Comparison of ENCODE assay signal across 8 cellular contexts in the genomic region with DNA sequence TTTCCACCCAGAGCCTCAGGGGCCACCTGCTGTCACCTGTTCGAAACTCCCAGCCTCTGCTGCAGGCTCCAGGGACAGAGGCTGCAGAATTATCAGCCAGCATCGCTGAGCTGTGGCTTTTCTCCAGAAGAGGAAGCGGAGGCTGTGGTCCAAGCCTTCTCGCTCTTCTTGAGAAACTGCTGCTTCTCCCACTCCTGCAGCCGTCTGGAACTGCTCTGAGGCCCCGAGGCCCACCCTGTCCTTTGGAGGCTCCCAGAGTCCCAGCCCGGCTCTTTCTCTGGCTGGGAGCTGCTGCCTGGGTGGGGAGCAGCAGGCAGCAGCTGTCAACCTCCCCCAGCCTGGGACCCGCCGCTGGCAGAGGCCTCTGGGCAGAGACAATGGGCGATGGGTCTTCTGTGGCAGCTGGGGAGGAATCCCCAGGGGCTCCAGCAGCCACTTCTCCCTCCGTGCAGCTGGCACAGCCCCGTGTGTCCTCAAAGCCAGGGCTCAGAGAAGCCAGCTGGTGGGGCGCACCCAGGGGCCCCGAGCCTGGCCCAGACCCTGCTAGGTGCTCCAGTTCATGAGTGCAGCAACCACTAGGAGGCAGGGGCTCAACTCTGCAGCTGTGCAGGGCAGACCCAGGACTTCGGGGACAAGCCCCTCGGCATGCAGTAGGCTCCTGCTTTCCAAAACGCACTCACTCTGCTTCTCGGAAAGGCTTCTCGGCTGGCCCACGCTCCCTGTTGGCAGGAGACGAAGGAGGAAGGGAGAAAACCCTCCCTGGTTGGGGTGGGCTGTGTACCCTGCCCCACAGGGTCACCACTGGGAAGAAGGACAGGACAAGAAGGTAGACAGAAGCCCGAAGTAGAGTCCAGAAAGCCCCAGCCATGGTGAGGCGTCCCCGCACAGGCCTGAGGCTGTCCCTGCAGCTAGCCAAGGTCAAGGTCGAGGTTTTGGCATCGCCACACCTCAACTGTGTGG. TPM values are rescaled to one million over a fixed set of nuclear protein-coding genes. Genes with fewer than 3 reads are reported as not detected.
A peak's percentile ranks its signal among the peaks of the same experiment; 100 is the strongest.
DNase-seq lines count a peak whose midpoint lies in the region; ATAC-seq and TF ChIP-seq lines count a peak whose summit lies in the region.

No MANE protein-coding gene starts in this region.

- intact Hi-C loops in OCI-LY7 (cut with micrococcal nuclease; ENCODE audit: unreplicated experiment) (loop anchor here (1.0 kb wide), 3 partner anchors 32 to 68 kb away; no protein-coding TSS in a partner anchor), dorsolateral prefrontal cortex (cut with DNase I) (no loop called here)

- H3K79me2 ChIP-seq in DND-41 (ENCODE audit: insufficient read depth, low read length), result no peaks in the 10 kb centered on the region
- H3K79me2 ChIP-seq in OCI-LY7 (ENCODE audit: insufficient read depth, low read depth, low read length), result no peaks in the 10 kb centered on the region
- no peaks in the 10 kb centered on the region for H3K79me2 ChIP-seq in smooth muscle cell (ENCODE audit: low read depth)

- H3K4me1 ChIP-seq in DND-41 (ENCODE audit: insufficient read depth, low read length) (peaks cover 23% of the 10 kb centered on the region), OCI-LY7 (ENCODE audit: insufficient read depth, low read length, poor library complexity, severe bottlenecking) (peaks cover 33% of the 10 kb centered on the region), smooth muscle cell (ENCODE audit: low read depth) (no peaks in the 10 kb centered on the region)

- POLR2A ChIA-PET in OCI-LY7 (lab: Charles Lee), result interaction anchor here (0.5 to 1.4 kb wide), 8 partner anchors 10 to 1482 kb away, joined by 3 to 5 read pairs (median 3); no protein-coding TSS in a partner anchor

- peak; percentile 79 for ATAC-seq in DND-41 (ENCODE audit: insufficient read depth, low read depth)
- peak; percentile 67 for ATAC-seq in HG02678 (IDR thresholded peaks at IDR 0.05; ENCODE audit: unreplicated experiment)

- H3K9me3 ChIP-seq in DND-41 (ENCODE audit: insufficient read depth, low read length, severe bottlenecking) (no peaks in the 10 kb centered on the region), OCI-LY7 (ENCODE audit: low read length) (no peaks in the 10 kb centered on the region), smooth muscle cell (replicated peaks; ENCODE audit: low read depth) (no peaks in the 10 kb centered on the region)

- H3K27me3 ChIP-seq in DND-41 (ENCODE audit: insufficient read depth, low read length, poor library complexity) (no peaks in the 10 kb centered on the region), dorsolateral prefrontal cortex (no peaks in the 10 kb centered on the region), smooth muscle cell (ENCODE audit: low read depth) (no peaks in the 10 kb centered on the region)

- no peaks in the 10 kb centered on the region for H3K9me2 ChIP-seq in OCI-LY7 (ENCODE audit: insufficient read depth, low read length)

- 77% methylated on average over 24 of the region's 26 CpGs for WGBS in smooth muscle cell (ENCODE audit: low lambda C conversion rate)

- no TSS peak for BruUV-seq in OCI-LY7 (replicated peaks; lab: Mats Ljungman, UMichigan)

- DNase-seq in DND-41 (peak; percentile 59), OCI-LY7 (ENCODE audit: low spot score) (peak; percentile 86), dorsolateral prefrontal cortex (peak in 5 of 10 donors; percentile 7 to 56 (median 42)), smooth muscle cell (lab: John Stamatoyannopoulos, UW; ENCODE audit: unreplicated experiment) (no peak), EL (no peak), nucleus accumbens (lab: John Stamatoyannopoulos, UW) (no peak), H4 (ENCODE audit: low spot score) (no peak)

- no peak overlapping the region for H2AFZ ChIP-seq in DND-41 (ENCODE audit: low read depth, low read length)
- H2AFZ ChIP-seq in OCI-LY7 (ENCODE audit: low read length), result peak overlapping the region; percentile 16; the same call in 1 of the 2 replicates
- no peak overlapping the region for H2AFZ ChIP-seq in smooth muscle cell (ENCODE audit: low read depth)

- peaks cover 7% of the 10 kb centered on the region for H3F3A ChIP-seq in smooth muscle cell (ENCODE audit: low read depth)

- H3K36me3 ChIP-seq in DND-41 (ENCODE audit: insufficient read depth, low read length) (peaks cover 18% of the 10 kb centered on the region), OCI-LY7 (ENCODE audit: insufficient read depth, low read length) (peaks cover 25% of the 10 kb centered on the region), smooth muscle cell (ENCODE audit: low read depth) (no peaks in the 10 kb centered on the region)

- H4K20me1 ChIP-seq in DND-41 (ENCODE audit: insufficient read depth, low read length), result no peaks in the 10 kb centered on the region
- H4K20me1 ChIP-seq in OCI-LY7 (ENCODE audit: insufficient read depth, low read length), result no peaks in the 10 kb centered on the region
- no peaks in the 10 kb centered on the region for H4K20me1 ChIP-seq in smooth muscle cell (ENCODE audit: low read depth)

- H3K4me2 ChIP-seq in DND-41 (ENCODE audit: insufficient read depth, low read length) (no peak overlapping the region; the same call in 1 of the 2 replicates), OCI-LY7 (ENCODE audit: low read length) (peak overlapping the region; percentile 56), smooth muscle cell (no peak overlapping the region)

- no peak overlapping the region for H3K4me3 ChIP-seq in DND-41 (ENCODE audit: low read depth in 1 of 2, low read length in 2 of 2)
- H3K4me3 ChIP-seq in OCI-LY7 (ENCODE audit: low read depth, low read length, poor library complexity, severe bottlenecking), result peak overlapping the region; percentile 10
- peak overlapping the region in 2 of 59 donors; percentile 4 to 20 for H3K4me3 ChIP-seq in dorsolateral prefrontal cortex
- no peak overlapping the region for H3K4me3 ChIP-seq in smooth muscle cell

- TF ChIP-seq CTCF in DND-41 (IDR thresholded peaks at IDR 0.05; ENCODE audit: borderline replicate concordance, extremely low read depth, low read length, poor library complexity, severe bottlenecking) (peak; percentile 55), OCI-LY7 (conservative IDR thresholded peaks at IDR 0.05; ENCODE audit: low read length) (peak; percentile 75), dorsolateral prefrontal cortex (IDR thresholded peaks at IDR 0.05 in 54 of 56, conservative IDR thresholded peaks at IDR 0.05 in 2 of 56; ENCODE audit: low read depth in 1 of 56, partially characterized antibody in 56 of 56) (peak in 6 of 56 donors; percentile 7 to 19 (median 10)), smooth muscle cell (IDR thresholded peaks at IDR 0.05; ENCODE audit: borderline replicate concordance, insufficient read depth, poor library complexity, severe bottlenecking) (peak; percentile 6)

- peak overlapping the region; percentile 24; the same call in 1 of the 2 replicates for H3K9ac ChIP-seq in DND-41 (ENCODE audit: low read depth, low read length)
- H3K9ac ChIP-seq in smooth muscle cell (ENCODE audit: low read depth), result no peak overlapping the region

- CTCF ChIA-PET in OCI-LY7 (lab: Charles Lee; ENCODE audit: unreplicated experiment), result interaction anchor here (0.6 to 1.4 kb wide), 4 partner anchors 21 to 118 kb away, joined by 3 to 6 read pairs (median 4); partner anchors contain the start of gene UNC45A

- no peak overlapping the region for H3K27ac ChIP-seq in DND-41 (ENCODE audit: low read length)
- H3K27ac ChIP-seq in OCI-LY7 (ENCODE audit: low read depth, low read length, poor library complexity, severe bottlenecking), result peak overlapping the region; percentile 67
- H3K27ac ChIP-seq in dorsolateral prefrontal cortex, result peak overlapping the region in 56 of 59 donors; percentile 26 to 94 (median 77)
- H3K27ac ChIP-seq in smooth muscle cell (ENCODE audit: low read depth), result no peak overlapping the region

RNA-seq across cellular contexts. Expression of gene FURIN, which starts 49.9 kb away (rescaled TPM):
- 2.1 and 4.9 TPM in 2 replicates for total RNA-seq in OCI-LY7 (2014; rRNA removed; shearing (Covaris generic))
- 7.4 and 10.3 TPM in 2 replicates for total RNA-seq in OCI-LY7 (2022)
- 10 to 100 TPM; 28.0 to 73.1 (median 40.8) TPM for total RNA-seq in dorsolateral prefrontal cortex
- 52.5 and 66.0 TPM in 2 replicates for total RNA-seq in smooth muscle cell
- polyA plus RNA-seq in smooth muscle cell, result 113 and 121 TPM in 2 replicates
- total RNA-seq in H4 (2014; rRNA removed; shearing (Covaris generic)), result 8.1 and 16.9 TPM in 2 replicates

Comparison
In these comparisons a context has a peak if more than half of its experiments do, and no peak if none do; other contexts are left out.
1. DNase-seq: peak in DND-41 (single experiment) and OCI-LY7 (single experiment); none in smooth muscle cell (single experiment), EL (single experiment), nucleus accumbens (0 of 56) and H4 (single experiment).
2. H3K27ac ChIP-seq: peak in OCI-LY7 (single experiment) and dorsolateral prefrontal cortex (56 of 59); none in DND-41 (single experiment) and smooth muscle cell (single experiment).